Comparison of ENCODE assay signal across 1 cellular context in genomic region chr12:55933158-55933798, GRCh38.
TF ChIP-seq lines count a peak whose summit lies in the region.

No MANE protein-coding gene starts in this region.

TF ChIP-seq in GM23338, 12 proteins besides CTCF, POLR2A, EP300 and RAD21 (continued from another document):
- TF ChIP-seq ZNF462 (CRISPR knock-in tag; IDR thresholded peaks at IDR 0.05) (no peak), REST (IDR thresholded peaks at IDR 0.05; ENCODE audit: unreplicated experiment) (no peak), EZH2phosphoT487 (IDR thresholded peaks at IDR 0.05; ENCODE audit: unreplicated experiment) (no peak), NANOG (IDR thresholded peaks at IDR 0.05; ENCODE audit: borderline replicate concordance) (no peak), POLR2AphosphoS5 (IDR thresholded peaks at IDR 0.05; ENCODE audit: low read depth) (no peak), ZNF331 (CRISPR knock-in tag; IDR thresholded peaks at IDR 0.05; ENCODE audit: low read depth) (no peak), JUNB (IDR thresholded peaks at IDR 0.05; ENCODE audit: unreplicated experiment) (no peak)
TF ChIP-seq in GM23338: peak in this region for 0.
